1 cellular context compared by ENCODE assay signal in genomic region chr15:73683624-73684536, GRCh38.
TF ChIP-seq lines count a peak whose summit lies in the region.

CD276 (plus strand) TSS chr15:73684383; CDS start chr15:73699640, 15,257 bp downstream.

TF ChIP-seq in IMR-90, 13 proteins besides CTCF, POLR2A, EP300 and RAD21 (continued from another document):
- TF ChIP-seq SMC3 (IDR thresholded peaks at IDR 0.05; ENCODE audit: low read depth, low read length) (0 out of 2 replicates have a peak, but pooled peaks have one; percentile 4), ELK1 (IDR thresholded peaks at IDR 0.05; ENCODE audit: borderline replicate concordance, low read depth, low read length) (no peak)
